Comparison of ENCODE assay signal across 23 cellular contexts in the genomic region with DNA sequence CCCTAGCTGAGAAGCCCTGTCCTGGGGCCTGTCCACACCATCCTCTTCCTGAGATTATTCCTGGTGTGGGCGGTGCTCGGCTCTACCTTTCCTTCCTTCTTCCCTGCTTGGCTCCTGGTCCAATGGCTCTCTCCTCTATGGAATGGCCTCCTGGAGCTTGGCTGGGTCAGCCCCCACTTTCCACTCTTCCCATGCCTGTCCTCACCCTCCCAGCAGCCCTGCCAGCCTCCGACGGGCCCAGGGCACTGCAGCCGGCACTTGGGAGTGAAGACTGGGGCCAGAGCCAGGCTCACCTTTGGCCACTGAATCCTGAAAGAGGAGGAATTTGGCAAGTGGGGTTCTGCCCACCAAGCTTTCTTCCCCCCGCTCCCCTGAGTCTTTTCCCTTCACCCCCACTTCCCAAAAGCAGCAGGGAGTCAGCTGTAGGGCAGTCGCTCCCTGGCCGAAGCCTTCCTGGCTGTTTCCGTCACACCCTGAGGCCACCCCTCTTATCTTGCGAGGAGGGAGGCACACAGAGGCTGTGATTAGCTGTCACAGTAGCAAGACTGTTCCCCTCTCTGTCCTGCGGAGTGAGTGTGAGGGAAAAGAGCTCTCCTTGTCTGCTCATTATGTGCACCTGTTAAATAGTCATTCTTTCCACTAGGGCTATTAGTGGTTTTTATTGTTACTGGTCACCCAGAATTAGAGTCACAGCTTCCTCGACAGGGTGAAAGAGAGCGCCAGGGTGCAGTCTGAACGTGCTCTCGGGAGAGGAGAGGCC. TPM values are rescaled to one million over a fixed set of nuclear protein-coding genes. Genes with fewer than 3 reads are reported as not detected.
A peak's percentile ranks its signal among the peaks of the same experiment; 100 is the strongest.
DNase-seq lines count a peak whose midpoint lies in the region; ATAC-seq, FAIRE-seq and TF ChIP-seq lines count a peak whose summit lies in the region.
"Had no signal": no experiment of that assay in that cellular context is flagged by ENCODE, and none has a peak within 500 bp of the region (broad histone marks: within the 10 kb centered on the region; RNA-seq: fewer than 3 reads in every experiment).

No MANE protein-coding gene starts in this region.

- FAIRE-seq in H1 (lab: Jason Lieb, UNC): no peak
- FAIRE-seq: endometrium, urothelium cell line had no signal

- H3K27ac ChIP-seq in H1 (ENCODE audit: low read depth, low read length) (no peak overlapping the region), mesendoderm (ENCODE audit: low read depth, low read length) (no peak overlapping the region), thyroid gland (peak overlapping the region in 2 of 3 donors; percentile 36 to 63)
- H3K27ac ChIP-seq: adrenal gland had no signal

- H4K5ac ChIP-seq in H1 (ENCODE audit: insufficient read length, low read depth, low read length) (no peak overlapping the region), mesendoderm (ENCODE audit: low read length) (no peak overlapping the region)

- no peaks in the 10 kb centered on the region for H3K79me1 ChIP-seq in H1 (ENCODE audit: low read depth, low read length)
- no peaks in the 10 kb centered on the region for H3K79me1 ChIP-seq in mesendoderm (ENCODE audit: low read length)

- no peak overlapping the region for H4K91ac ChIP-seq in H1 (replicated peaks; ENCODE audit: insufficient read length, low read length)

- no peaks in the 10 kb centered on the region for H3K9me3 ChIP-seq in H1 (ENCODE audit: insufficient read depth in 2 of 2, low read depth in 1 of 2, low read length in 1 of 2)
- no peaks in the 10 kb centered on the region for H3K9me3 ChIP-seq in thyroid gland
- H3K9me3 ChIP-seq: adrenal gland, HAP-1 had no signal

- TF ChIP-seq CTCF in H1 (IDR thresholded peaks at IDR 0.05; ENCODE audit: control extremely low read depth in 1 of 3, insufficient read depth in 1 of 3, low read depth in 1 of 3, low read length in 3 of 3) (no peak), thyroid gland (IDR thresholded peaks at IDR 0.05) (no peak)

- POLR2A ChIA-PET in H1 (lab: Charles Lee; ENCODE audit: partially characterized antibody): interaction anchor here (68.5 kb wide), 1 partner anchor 42 kb away, joined by 2251 read pairs; a partner anchor contains a TSS

- DNase-seq in Right ventricle myocardium inferior (ENCODE audit: missing footprints) (peak; percentile 61), cardiac septum (ENCODE audit: low spot score) (no peak), H1 (ENCODE audit: low read depth in 1 of 2, low spot score in 2 of 2) (no peak), mesendoderm (peak; percentile 51), thyroid gland (no peak), SK-N-DZ (ENCODE audit: low spot score) (no peak), germinal center (ENCODE audit: low spot score) (no peak)
- DNase-seq: ACHN; activated CD4-positive, CD25-positive, alpha-beta regulatory T cell treated with anti-CD3 and anti-CD28 coated beads, Interleukin-2, amount 50 U/mL, for 72 hours; adrenal gland; DMS153; foreskin melanocyte; NCI-H1417 treated with DMSO at 0.1 percent for 48 hours; nephron progenitor cell; T-helper 2 cell had no signal

- H3K23ac ChIP-seq in H1 (ENCODE audit: insufficient read length) (no peak overlapping the region), mesendoderm (ENCODE audit: low read length) (no peak overlapping the region)

- no peaks in the 10 kb centered on the region; a peak in 1 of 7 replicates for H3K27me3 ChIP-seq in H1 (replicated peaks in 1 of 4; ENCODE audit: control insufficient read depth in 3 of 4, extremely low read depth in 1 of 4, insufficient read depth in 3 of 4, low read length in 3 of 4)
- H3K27me3 ChIP-seq in mesendoderm (ENCODE audit: insufficient read depth, low read length, poor library complexity): no peaks in the 10 kb centered on the region
- no peaks in the 10 kb centered on the region for H3K27me3 ChIP-seq in thyroid gland
- H3K27me3 ChIP-seq: adrenal gland had no signal

- H3K4me3 ChIP-seq in H1 (ENCODE audit: extremely low read depth in 1 of 4, insufficient read depth in 2 of 4, low read depth in 3 of 4, low read length in 4 of 4) (no peak overlapping the region), mesendoderm (ENCODE audit: low read length) (no peak overlapping the region), thyroid gland (replicated peaks in 1 of 3) (no peak overlapping the region)
- H3K4me3 ChIP-seq: adrenal gland, HAP-1 had no signal

- H2BK120ac ChIP-seq in H1 (replicated peaks; ENCODE audit: low read depth, low read length): no peak overlapping the region
- no peak overlapping the region for H2BK120ac ChIP-seq in mesendoderm (ENCODE audit: low read depth, low read length)

- H3K4ac ChIP-seq in H1 (replicated peaks; ENCODE audit: insufficient read length, low read depth, low read length): no peak overlapping the region
- no peak overlapping the region for H3K4ac ChIP-seq in mesendoderm (ENCODE audit: low read depth, low read length)

- no peaks in the 10 kb centered on the region for H4K20me1 ChIP-seq in H1 (replicated peaks in 1 of 2; ENCODE audit: control insufficient read depth in 1 of 2, insufficient read depth in 2 of 2, low read length in 2 of 2)

- H3K9ac ChIP-seq in H1 (replicated peaks in 1 of 4; ENCODE audit: extremely low read depth in 1 of 4, low read depth in 3 of 4, low read length in 3 of 4) (no peak overlapping the region), mesendoderm (ENCODE audit: low read length) (no peak overlapping the region)

- no peak overlapping the region for H2BK20ac ChIP-seq in H1 (ENCODE audit: low read length)

- TF ChIP-seq POLR2A in H1 (IDR thresholded peaks at IDR 0.05; ENCODE audit: control extremely low read depth in 1 of 2, low read depth in 2 of 2, low read length in 2 of 2) (no peak), thyroid gland (IDR thresholded peaks at IDR 0.05) (no peak)

- 86% methylated on average over 15 of the region's 15 CpGs; no CpG with 5 or more reads in 1 of the 2 experiments for WGBS in H1 (ENCODE audit: extremely low coverage in 1 of 2, insufficient coverage in 1 of 2, insufficient read length in 1 of 2, insufficient replicate concordance in 2 of 2, low coverage in 1 of 2, low lambda C conversion rate in 2 of 2, missing lambda C conversion rate in 1 of 2), 2 experiments
- no CpG with 5 or more reads among the region's 15 CpGs for WGBS in mesendoderm (ENCODE audit: extremely low coverage, insufficient coverage, low lambda C conversion rate)
- WGBS in thyroid gland, 2 donors: 73 to 81% methylated on average over 15 of the region's 15 CpGs

- no peak for TF ChIP-seq RAD21 in H1 (IDR thresholded peaks at IDR 0.05 in 1 of 2, conservative IDR thresholded peaks at IDR 0.05 in 1 of 2; ENCODE audit: low read depth in 2 of 2, low read length in 2 of 2)

- no peak overlapping the region for H3K14ac ChIP-seq in H1 (ENCODE audit: insufficient read length)

- H3K56ac ChIP-seq in H1 (replicated peaks; ENCODE audit: insufficient read length, low read depth, low read length): no peak overlapping the region
- H3K56ac ChIP-seq in mesendoderm (ENCODE audit: low read length): peak overlapping the region; percentile 35

- intact Hi-C loops in Right ventricle myocardium inferior (cut with DNase I): no loop called here
- intact Hi-C loops in cardiac septum (cut with DNase I): loop anchor here (5.0 kb wide), 1 partner anchor 34 kb away; no protein-coding TSS in a partner anchor
- intact Hi-C loops in thyroid gland (cut with DNase I): no loop called here

- H2BK15ac ChIP-seq in H1 (ENCODE audit: low read length) (no peak overlapping the region; the same call in 1 of the 2 replicates), mesendoderm (replicated peaks; ENCODE audit: low read depth) (no peak overlapping the region)

- H2AK5ac ChIP-seq in H1 (ENCODE audit: low read depth, low read length) (no peak overlapping the region; the same call in 1 of the 2 replicates), mesendoderm (ENCODE audit: low read length) (no peak overlapping the region)

- no peak overlapping the region for H3K4me2 ChIP-seq in H1 (ENCODE audit: insufficient read depth in 1 of 2, low read depth in 2 of 2, low read length in 2 of 2)
- no peak overlapping the region for H3K4me2 ChIP-seq in mesendoderm (ENCODE audit: low read length)

- H4K8ac ChIP-seq in H1 (ENCODE audit: extremely low read depth, insufficient read depth, low read length) (no peak overlapping the region), mesendoderm (ENCODE audit: low read depth, low read length) (no peak overlapping the region)

- ATAC-seq in Right ventricle myocardium inferior (peak; percentile 17), HG03196 (IDR thresholded peaks at IDR 0.05; ENCODE audit: unreplicated experiment) (no peak)

- no peak for TF ChIP-seq EP300 in H1 (IDR thresholded peaks at IDR 0.05; ENCODE audit: borderline replicate concordance in 1 of 2, low read depth in 2 of 2, low read length in 2 of 2)

- H3K23me2 ChIP-seq in H1 (ENCODE audit: low read depth, low read length): no peaks in the 10 kb centered on the region

- H2BK12ac ChIP-seq in H1 (ENCODE audit: low read depth, low read length): peak overlapping the region; percentile 87; the same call in 1 of the 2 replicates

- no peaks in the 10 kb centered on the region for H3K36me3 ChIP-seq in H1 (ENCODE audit: control insufficient read depth in 2 of 4, insufficient read depth in 4 of 4, low read length in 3 of 4)
- no peaks in the 10 kb centered on the region for H3K36me3 ChIP-seq in mesendoderm (ENCODE audit: control insufficient read depth, insufficient read depth, low read length)
- H3K36me3 ChIP-seq in thyroid gland: no peaks in the 10 kb centered on the region
- H3K36me3 ChIP-seq: adrenal gland, HAP-1 had no signal

- H3K79me2 ChIP-seq in H1 (ENCODE audit: control insufficient read depth in 1 of 2, insufficient read depth in 2 of 2, low read length in 2 of 2): no peaks in the 10 kb centered on the region
- no peaks in the 10 kb centered on the region for H3K79me2 ChIP-seq in mesendoderm (ENCODE audit: control insufficient read depth, insufficient read depth, low read length)

- H2BK5ac ChIP-seq in H1 (ENCODE audit: low read depth, low read length) (no peak overlapping the region), mesendoderm (ENCODE audit: low read length) (no peak overlapping the region)

- peaks cover 0 to 3% (median 2%) of the 10 kb centered on the region in 4 experiments; a peak in 3 of 7 replicates for H3K4me1 ChIP-seq in H1 (replicated peaks in 1 of 4; ENCODE audit: control insufficient read depth in 3 of 4, insufficient read depth in 4 of 4, low read length in 3 of 4)
- no peaks in the 10 kb centered on the region for H3K4me1 ChIP-seq in mesendoderm (ENCODE audit: control insufficient read depth, low read depth, low read length)
- H3K4me1 ChIP-seq in thyroid gland: peaks cover 11 to 43% of the 10 kb centered on the region in 2 donors

- CTCF ChIA-PET in H1 (lab: Charles Lee; ENCODE audit: partially characterized antibody): interaction anchor here (0.6 to 13.5 kb wide), 23 partner anchors 12 to 431 kb away, joined by 3 to 187 read pairs (median 4); a partner anchor contains a TSS

- peak overlapping the region; percentile 17; the same call in 1 of the 2 replicates for H2AFZ ChIP-seq in H1 (ENCODE audit: low read length)

- no peak overlapping the region for H3K18ac ChIP-seq in H1 (ENCODE audit: extremely low read depth, low read length)
- H3K18ac ChIP-seq in mesendoderm (ENCODE audit: low read length): no peak overlapping the region

RNA-seq across cellular contexts. Expression of a gene that starts 6.3 kb away (rescaled TPM):
- not detected for total RNA-seq in Right ventricle myocardium inferior
- total RNA-seq in cardiac septum: not detected
- not detected in 2 replicates for total RNA-seq in H1 (2021; fragmentation: NEBNext Ultra II Directional; extraction: Animal tissue kit (Norgen Biotek cat#: 25700))
- not detected in 2 replicates for polyA plus RNA-seq in H1 (2011; rRNA removed)
- not detected for polyA plus RNA-seq in H1 (2011; cell fraction: cytosol; rRNA removed)
- polyA plus RNA-seq in H1 (2011; cell fraction: nucleus; rRNA removed): not detected
- not detected in 4 replicates for polyA plus RNA-seq in H1 (2012, experiment 1 of 2)
- not detected for polyA plus RNA-seq in H1 (2012, experiment 2 of 2)
- not detected for polyA plus RNA-seq in H1 (2013, experiment 1 of 2)
- polyA plus RNA-seq in H1 (2013, experiment 2 of 2): not detected
- not detected in 2 replicates for polyA minus RNA-seq in H1 (2011; rRNA and poly(A)+ RNA removed)
- polyA minus RNA-seq in H1 (2011; cell fraction: cytosol; rRNA and poly(A)+ RNA removed): not detected
- polyA minus RNA-seq in H1 (2011; cell fraction: nucleus; rRNA and poly(A)+ RNA removed): not detected
- polyA plus RNA-seq in mesendoderm (2013, experiment 1 of 2): not detected
- polyA plus RNA-seq in mesendoderm (2013, experiment 2 of 2): not detected
- under 1 TPM in 1 of 4 donors, not detected in 3; 0.34 TPM for total RNA-seq in thyroid gland
- polyA plus RNA-seq in SK-N-DZ (2014; cell fraction: cytosol; rRNA removed): not detected in 2 replicates
- polyA plus RNA-seq in SK-N-DZ (2014; cell fraction: nucleus; rRNA removed): not detected in 2 replicates
- total RNA-seq: adrenal gland, HT1080, LHCN-M2, NCI-H460, pulmonary artery endothelial cell had no signal

RNA-seq across cellular contexts. Expression of a gene that starts 12.0 kb away (rescaled TPM):
- total RNA-seq in Right ventricle myocardium inferior: 1.9 TPM
- total RNA-seq in cardiac septum: 3.9 TPM
- total RNA-seq in H1 (2021; fragmentation: NEBNext Ultra II Directional; extraction: Animal tissue kit (Norgen Biotek cat#: 25700)): 0.36 and 0.52 TPM in 2 replicates
- 0.12 and 0.30 TPM in 2 replicates for polyA plus RNA-seq in H1 (2011; rRNA removed)
- polyA plus RNA-seq in H1 (2011; cell fraction: cytosol; rRNA removed): 0.37 TPM
- polyA plus RNA-seq in H1 (2011; cell fraction: nucleus; rRNA removed): 1.7 TPM
- 0.20 to 0.64 TPM (median 0.48 TPM) in 4 replicates for polyA plus RNA-seq in H1 (2012, experiment 1 of 2)
- polyA plus RNA-seq in H1 (2012, experiment 2 of 2): not detected
- 0.12 TPM for polyA plus RNA-seq in H1 (2013, experiment 1 of 2)
- 0.55 TPM for polyA plus RNA-seq in H1 (2013, experiment 2 of 2)
- polyA minus RNA-seq in H1 (2011; rRNA and poly(A)+ RNA removed): 0.09 TPM in 1 of 2 replicates, not detected in the other
- polyA minus RNA-seq in H1 (2011; cell fraction: cytosol; rRNA and poly(A)+ RNA removed): not detected
- not detected for polyA minus RNA-seq in H1 (2011; cell fraction: nucleus; rRNA and poly(A)+ RNA removed)
- 0.73 TPM for polyA plus RNA-seq in mesendoderm (2013, experiment 1 of 2)
- polyA plus RNA-seq in mesendoderm (2013, experiment 2 of 2): 0.41 TPM
- total RNA-seq in thyroid gland: 1 to 10 TPM; 1.6 to 3.8 (median 2.4) TPM
- polyA plus RNA-seq in SK-N-DZ (2014; cell fraction: cytosol; rRNA removed): 0.16 TPM in 1 of 2 replicates, not detected in the other
- polyA plus RNA-seq in SK-N-DZ (2014; cell fraction: nucleus; rRNA removed): not detected in 2 replicates

RNA-seq across cellular contexts. Expression of a gene that starts 12.3 kb away (rescaled TPM):
- total RNA-seq in Right ventricle myocardium inferior: not detected
- not detected for total RNA-seq in cardiac septum
- not detected in 2 replicates for total RNA-seq in H1 (2021; fragmentation: NEBNext Ultra II Directional; extraction: Animal tissue kit (Norgen Biotek cat#: 25700))
- polyA plus RNA-seq in H1 (2011; rRNA removed): 0.11 and 0.58 TPM in 2 replicates
- 0.39 TPM for polyA plus RNA-seq in H1 (2011; cell fraction: cytosol; rRNA removed)
- 1.4 TPM for polyA plus RNA-seq in H1 (2011; cell fraction: nucleus; rRNA removed)
- polyA plus RNA-seq in H1 (2012, experiment 1 of 2): 0.52 to 0.62 TPM (median 0.57 TPM) in 3 of 4 replicates, not detected in the other
- 0.21 TPM for polyA plus RNA-seq in H1 (2012, experiment 2 of 2)
- 1.6 TPM for polyA plus RNA-seq in H1 (2013, experiment 1 of 2)
- polyA plus RNA-seq in H1 (2013, experiment 2 of 2): 1.6 TPM
- not detected in 2 replicates for polyA minus RNA-seq in H1 (2011; rRNA and poly(A)+ RNA removed)
- polyA minus RNA-seq in H1 (2011; cell fraction: cytosol; rRNA and poly(A)+ RNA removed): not detected
- polyA minus RNA-seq in H1 (2011; cell fraction: nucleus; rRNA and poly(A)+ RNA removed): not detected
- 2.3 TPM for polyA plus RNA-seq in mesendoderm (2013, experiment 1 of 2)
- 2.3 TPM for polyA plus RNA-seq in mesendoderm (2013, experiment 2 of 2)
- total RNA-seq in thyroid gland: not detected
- polyA plus RNA-seq in SK-N-DZ (2014; cell fraction: cytosol; rRNA removed): not detected in 2 replicates
- polyA plus RNA-seq in SK-N-DZ (2014; cell fraction: nucleus; rRNA removed): not detected in 2 replicates
- total RNA-seq: adrenal gland, HT1080, LHCN-M2, NCI-H460, pulmonary artery endothelial cell had no signal
- polyA plus RNA-seq: adrenal gland had no signal

RNA-seq across cellular contexts. Expression of a gene that starts 14.2 kb away (rescaled TPM):
- total RNA-seq in Right ventricle myocardium inferior (not detected), cardiac septum (not detected), thyroid gland (not detected)
- total RNA-seq in H1 (2021; fragmentation: NEBNext Ultra II Directional; extraction: Animal tissue kit (Norgen Biotek cat#: 25700)): not detected in 2 replicates
- polyA plus RNA-seq in H1 (2011; rRNA removed): 0.06 TPM in 1 of 2 replicates, not detected in the other
- not detected for polyA plus RNA-seq in H1 (2011; cell fraction: cytosol; rRNA removed)
- 0.30 TPM for polyA plus RNA-seq in H1 (2011; cell fraction: nucleus; rRNA removed)
- not detected in 4 replicates for polyA plus RNA-seq in H1 (2012, experiment 1 of 2)
- not detected for polyA plus RNA-seq in H1 (2012, experiment 2 of 2)
- 0.06 TPM for polyA plus RNA-seq in H1 (2013, experiment 1 of 2)
- polyA plus RNA-seq in H1 (2013, experiment 2 of 2): not detected
- polyA minus RNA-seq in H1 (2011; rRNA and poly(A)+ RNA removed): 0.25 TPM in 1 of 2 replicates, not detected in the other
- polyA minus RNA-seq in H1 (2011; cell fraction: cytosol; rRNA and poly(A)+ RNA removed): 1.0 TPM
- not detected for polyA minus RNA-seq in H1 (2011; cell fraction: nucleus; rRNA and poly(A)+ RNA removed)
- 0.10 TPM for polyA plus RNA-seq in mesendoderm (2013, experiment 1 of 2)
- 0.06 TPM for polyA plus RNA-seq in mesendoderm (2013, experiment 2 of 2)
- not detected in 2 replicates for polyA plus RNA-seq in SK-N-DZ (2014; cell fraction: cytosol; rRNA removed)
- not detected in 2 replicates for polyA plus RNA-seq in SK-N-DZ (2014; cell fraction: nucleus; rRNA removed)
- total RNA-seq: adrenal gland, HT1080, NCI-H460, pulmonary artery endothelial cell had no signal
- polyA plus RNA-seq: adrenal gland had no signal

RNA-seq across cellular contexts. Expression of a gene that starts 31.0 kb away (rescaled TPM):
- total RNA-seq in Right ventricle myocardium inferior (12.3 TPM), cardiac septum (11.1 TPM), thyroid gland (10 to 100 TPM; 15.8 to 20.0 (median 17.0) TPM)
- total RNA-seq in H1 (2021; fragmentation: NEBNext Ultra II Directional; extraction: Animal tissue kit (Norgen Biotek cat#: 25700)): 38.0 and 38.2 TPM in 2 replicates
- 20.9 and 32.8 TPM in 2 replicates for polyA plus RNA-seq in H1 (2011; rRNA removed)
- polyA plus RNA-seq in H1 (2011; cell fraction: cytosol; rRNA removed): 50.9 TPM
- polyA plus RNA-seq in H1 (2011; cell fraction: nucleus; rRNA removed): 138 TPM
- polyA plus RNA-seq in H1 (2012, experiment 1 of 2): 36.7 to 61.3 TPM (median 50.8 TPM) in 4 replicates
- 19.0 TPM for polyA plus RNA-seq in H1 (2012, experiment 2 of 2)
- 19.9 TPM for polyA plus RNA-seq in H1 (2013, experiment 1 of 2)
- 17.6 TPM for polyA plus RNA-seq in H1 (2013, experiment 2 of 2)
- 29.0 and 29.1 TPM in 2 replicates for polyA minus RNA-seq in H1 (2011; rRNA and poly(A)+ RNA removed)
- 20.8 TPM for polyA minus RNA-seq in H1 (2011; cell fraction: cytosol; rRNA and poly(A)+ RNA removed)
- 43.1 TPM for polyA minus RNA-seq in H1 (2011; cell fraction: nucleus; rRNA and poly(A)+ RNA removed)
- polyA plus RNA-seq in mesendoderm (2013, experiment 1 of 2): 9.5 TPM
- 9.5 TPM for polyA plus RNA-seq in mesendoderm (2013, experiment 2 of 2)
- polyA plus RNA-seq in SK-N-DZ (2014; cell fraction: cytosol; rRNA removed): 12.4 and 17.8 TPM in 2 replicates
- polyA plus RNA-seq in SK-N-DZ (2014; cell fraction: nucleus; rRNA removed): 43.4 and 70.5 TPM in 2 replicates

Comparison
In these comparisons a context has a peak if more than half of its experiments do, and no peak if none do; other contexts are left out.
1. DNase-seq: peak in Right ventricle myocardium inferior (single experiment) and mesendoderm (single experiment); none in cardiac septum (single experiment), H1 (0 of 2), thyroid gland (0 of 2), SK-N-DZ (single experiment) and germinal center (single experiment).
2. H3K27ac ChIP-seq: peak in thyroid gland (2 of 3); none in H1 (single experiment) and mesendoderm (single experiment).